In the genomic region with DNA sequence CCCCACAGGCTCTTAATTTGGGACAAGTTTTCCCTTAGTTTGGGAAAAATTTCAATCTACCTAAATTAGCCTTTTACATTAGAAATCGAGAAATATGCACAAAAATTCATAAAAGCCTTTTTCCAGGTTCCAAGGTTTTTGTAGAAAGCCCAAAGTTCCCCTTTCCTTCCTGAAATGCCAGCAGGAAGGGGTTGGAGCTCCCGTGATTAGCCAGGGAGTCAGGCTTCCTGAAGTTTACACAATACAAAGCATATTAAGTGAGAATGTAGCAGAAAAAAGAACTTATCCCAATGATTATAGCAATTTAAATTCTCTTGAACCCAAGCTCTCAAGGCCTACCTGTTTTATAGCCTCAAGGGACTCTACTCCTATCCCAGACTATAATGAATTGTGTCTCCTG, we compare ENCODE assay signal across 13 cellular contexts. TPM values are rescaled to one million over a fixed set of nuclear protein-coding genes. Genes with fewer than 3 reads are reported as not detected.
A peak's percentile ranks its signal among the peaks of the same experiment; 100 is the strongest.
DNase-seq lines count a peak whose midpoint lies in the region; ATAC-seq and TF ChIP-seq lines count a peak whose summit lies in the region.
"Had no signal": no experiment of that assay in that cellular context is flagged by ENCODE, and none has a peak within 500 bp of the region (broad histone marks: within the 10 kb centered on the region; RNA-seq: fewer than 3 reads in every experiment).

No MANE protein-coding gene starts in this region.

- WGBS in IMR-90 (ENCODE audit: extremely low coverage in 2 of 2, insufficient read length in 1 of 2), 2 experiments, result no CpG with 5 or more reads among the region's 2 CpGs
- WGBS in stomach, 5 donors, result 84 to 95% (median 86%) methylated on average over 2 of the region's 2 CpGs

- peaks cover 12% of the 10 kb centered on the region for H3K36me3 Mint-ChIP-seq in chondrocyte (ENCODE audit: low read depth)

- no peak overlapping the region for H3K4me3 Mint-ChIP-seq in chondrocyte (ENCODE audit: unreplicated experiment)

- peaks cover 64% of the 10 kb centered on the region for H3K4me1 Mint-ChIP-seq in chondrocyte (ENCODE audit: low read depth)

- in situ Hi-C loops in IMR-90 (cut with MboI; ENCODE audit: low sequenced_read_pairs), result no loop called here

- H3K27me3 ChIP-seq in IMR-90 (ENCODE audit: control insufficient read depth, insufficient read depth, low read length) (no peaks in the 10 kb centered on the region), stomach (no peaks in the 10 kb centered on the region)

- H2BK5ac ChIP-seq in IMR-90 (ENCODE audit: low read depth, low read length, poor library complexity, severe bottlenecking), result no peak overlapping the region

- H2BK120ac ChIP-seq in IMR-90 (ENCODE audit: low read depth, low read length), result no peak overlapping the region; the same call in 1 of the 2 replicates

- peaks cover 24 to 90% of the 10 kb centered on the region in 2 experiments for H3K79me1 ChIP-seq in IMR-90 (ENCODE audit: low read depth in 1 of 2, low read length in 2 of 2)

- no peaks in the 10 kb centered on the region for H3K9me3 Mint-ChIP-seq in chondrocyte (ENCODE audit: low read depth)

- H3K56ac ChIP-seq in IMR-90 (ENCODE audit: extremely low read depth, insufficient read depth, low read length), result no peak overlapping the region

- H2BK20ac ChIP-seq in IMR-90 (ENCODE audit: low read depth, low read length), result no peak overlapping the region

- no peak for TF ChIP-seq CTCF in IMR-90 (conservative IDR thresholded peaks at IDR 0.05; ENCODE audit: low read depth, low read length)
- TF ChIP-seq CTCF in chondrocyte (IDR thresholded peaks at IDR 0.05), result no peak
- no peak for TF ChIP-seq CTCF in stomach (IDR thresholded peaks at IDR 0.05)

- dilution Hi-C loops in IMR-90 (cut with HindIII; ENCODE audit: low sequenced_read_pairs, unreplicated experiment), result no loop called here

- H3K27me3 Mint-ChIP-seq in chondrocyte (ENCODE audit: low read depth), result no peaks in the 10 kb centered on the region

- no peak overlapping the region; the same call in 1 of the 3 replicates for H2BK15ac ChIP-seq in IMR-90 (ENCODE audit: low read depth, low read length)

- peak overlapping the region; percentile 99 for H3K27ac Mint-ChIP-seq in chondrocyte (ENCODE audit: unreplicated experiment)

- no peak for TF ChIP-seq EP300 in stomach (IDR thresholded peaks at IDR 0.05)

- BruUV-seq in IMR-90 (replicated peaks; lab: Mats Ljungman, UMichigan), result no TSS peak

- intact Hi-C loops in IMR-90 (cut with micrococcal nuclease) (no loop called here), stomach (cut with DNase I; ENCODE audit: low total_unique reads) (no loop called here)

- peaks cover 30% of the 10 kb centered on the region for H3K9me1 ChIP-seq in IMR-90 (ENCODE audit: insufficient read depth, low read length)

- H3K4me3 ChIP-seq in IMR-90 (ENCODE audit: insufficient read depth, low read depth, low read length), result no peak overlapping the region
- no peak overlapping the region for H3K4me3 ChIP-seq in stomach

- no peak overlapping the region for H4K5ac ChIP-seq in IMR-90 (ENCODE audit: low read depth, low read length)

- ATAC-seq in IMR-90 (ENCODE audit: low read depth), result no peak
- no peak for ATAC-seq in HG03196 (IDR thresholded peaks at IDR 0.05; ENCODE audit: unreplicated experiment)
- no peak for ATAC-seq in GM21786 (IDR thresholded peaks at IDR 0.05; ENCODE audit: unreplicated experiment)

- no peak for TF ChIP-seq RAD21 in IMR-90 (IDR thresholded peaks at IDR 0.05; ENCODE audit: low read length)

- H3K9me3 ChIP-seq in IMR-90 (ENCODE audit: control insufficient read depth, insufficient read depth, low read length), result no peaks in the 10 kb centered on the region
- no peaks in the 10 kb centered on the region for H3K9me3 ChIP-seq in stomach

- peaks cover 33% of the 10 kb centered on the region for H3K4me1 ChIP-seq in IMR-90 (ENCODE audit: control insufficient read depth, insufficient read depth, low read length)
- peaks cover 8 to 42% (median 26%) of the 10 kb centered on the region in 4 donors for H3K4me1 ChIP-seq in stomach

- H2AK5ac ChIP-seq in IMR-90 (ENCODE audit: low read depth, low read length), result no peak overlapping the region

- peaks cover 5% of the 10 kb centered on the region; the same call in 1 of the 2 replicates for H4K20me1 ChIP-seq in IMR-90 (ENCODE audit: insufficient read depth, low read length)

- no peak overlapping the region for H3K9ac ChIP-seq in IMR-90 (ENCODE audit: low read depth, low read length)

- CTCF ChIA-PET in IMR-90 (lab: Yijun Ruan, JAX), result no interaction called here

- no peak overlapping the region for H2AK9ac ChIP-seq in IMR-90 (replicated peaks; ENCODE audit: low read depth, low read length, poor library complexity)

- H2AFZ ChIP-seq in IMR-90 (replicated peaks; ENCODE audit: low read length, poor library complexity), result no peak overlapping the region

- POLR2A ChIA-PET in IMR-90 (lab: Charles Lee; ENCODE audit: unreplicated experiment), result no interaction called here

- no peak overlapping the region; the same call in 1 of the 2 replicates for H4K91ac ChIP-seq in IMR-90 (ENCODE audit: insufficient read depth, low read depth, low read length)

- DNase-seq in IMR-90, result no peak
- no peak for DNase-seq in chondrocyte (ENCODE audit: low spot score)
- DNase-seq in lung microvascular endothelial cell (ENCODE audit: low read depth in 2 of 2), result peak; percentile 63 to 78
- no peak for DNase-seq in stomach
- no peak for DNase-seq in NOMO-1 treated with DMSO at 0.1 percent for 48 hours (lab: John Stamatoyannopoulos, UW; ENCODE audit: unreplicated experiment)
- DNase-seq: Kasumi-1, MM.1S, NCI-H1105, NCI-H187, NCI-H526 treated with DMSO at 0.1 percent for 48 hours, RPMI8226 had no signal

- H3K27ac ChIP-seq in IMR-90 (ENCODE audit: insufficient read depth, low read length) (no peak overlapping the region), stomach (peak overlapping the region in 3 of 5 donors; percentile 11 to 77 (median 24))

- H4K8ac ChIP-seq in IMR-90 (ENCODE audit: low read depth in 2 of 2, low read length in 2 of 2), result peak overlapping the region in 1 of 2 experiments; percentile 19; a peak in 2 of 4 replicates

- 0 out of 2 replicates have a peak overlapping the region, but pooled peaks have one; percentile 23 for H3K23ac ChIP-seq in IMR-90 (ENCODE audit: low read depth, low read length)

- TF ChIP-seq POLR2A in IMR-90 (IDR thresholded peaks at IDR 0.05; ENCODE audit: low read depth, low read length) (no peak), stomach (IDR thresholded peaks at IDR 0.05) (no peak)

- H3K14ac ChIP-seq in IMR-90 (replicated peaks; ENCODE audit: low read depth, low read length), result no peak overlapping the region; the same call in 1 of the 2 replicates

- peak overlapping the region; percentile 88 for H3K4ac ChIP-seq in IMR-90 (ENCODE audit: low read depth, low read length)

- no peak overlapping the region for H3K4me2 ChIP-seq in IMR-90 (ENCODE audit: low read depth, low read length)

- peaks cover 17% of the 10 kb centered on the region for H3K36me3 ChIP-seq in IMR-90 (ENCODE audit: control insufficient read depth, insufficient read depth, low read length)
- peaks cover 0 to 22% (median 15%) of the 10 kb centered on the region in 4 donors for H3K36me3 ChIP-seq in stomach

- H3K18ac ChIP-seq in IMR-90 (ENCODE audit: low read depth, low read length), result no peak overlapping the region

TF ChIP-seq in IMR-90, 13 proteins besides CTCF, POLR2A, EP300 and RAD21:
- TF ChIP-seq MAFK (IDR thresholded peaks at IDR 0.05; ENCODE audit: low read depth, low read length) (no peak), CHD1 (IDR thresholded peaks at IDR 0.05; ENCODE audit: low read depth, low read length) (no peak), MXI1 (IDR thresholded peaks at IDR 0.05; ENCODE audit: borderline replicate concordance, low read depth, low read length) (no peak), RFX5 (IDR thresholded peaks at IDR 0.05; ENCODE audit: low read depth, low read length) (no peak), NFE2L2 (IDR thresholded peaks at IDR 0.05; ENCODE audit: low read depth, low read length) (no peak), SMC3 (IDR thresholded peaks at IDR 0.05; ENCODE audit: low read depth, low read length) (no peak), FOS (IDR thresholded peaks at IDR 0.05; ENCODE audit: low read depth, low read length) (no peak), BHLHE40 (IDR thresholded peaks at IDR 0.05; ENCODE audit: low read depth, low read length) (no peak), MAZ (IDR thresholded peaks at IDR 0.05; ENCODE audit: borderline replicate concordance, low read depth, low read length) (no peak), RCOR1 (IDR thresholded peaks at IDR 0.05; ENCODE audit: insufficient replicate concordance, low read length) (no peak), CEBPB (IDR thresholded peaks at IDR 0.05; ENCODE audit: low read depth, low read length) (no peak)
- TF ChIP-seq, protein P1, sequence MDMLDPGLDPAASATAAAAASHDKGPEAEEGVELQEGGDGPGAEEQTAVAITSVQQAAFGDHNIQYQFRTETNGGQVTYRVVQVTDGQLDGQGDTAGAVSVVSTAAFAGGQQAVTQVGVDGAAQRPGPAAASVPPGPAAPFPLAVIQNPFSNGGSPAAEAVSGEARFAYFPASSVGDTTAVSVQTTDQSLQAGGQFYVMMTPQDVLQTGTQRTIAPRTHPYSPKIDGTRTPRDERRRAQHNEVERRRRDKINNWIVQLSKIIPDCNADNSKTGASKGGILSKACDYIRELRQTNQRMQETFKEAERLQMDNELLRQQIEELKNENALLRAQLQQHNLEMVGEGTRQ (IDR thresholded peaks at IDR 0.05; ENCODE audit: low read depth, low read length), result no peak
- TF ChIP-seq, protein P2, sequence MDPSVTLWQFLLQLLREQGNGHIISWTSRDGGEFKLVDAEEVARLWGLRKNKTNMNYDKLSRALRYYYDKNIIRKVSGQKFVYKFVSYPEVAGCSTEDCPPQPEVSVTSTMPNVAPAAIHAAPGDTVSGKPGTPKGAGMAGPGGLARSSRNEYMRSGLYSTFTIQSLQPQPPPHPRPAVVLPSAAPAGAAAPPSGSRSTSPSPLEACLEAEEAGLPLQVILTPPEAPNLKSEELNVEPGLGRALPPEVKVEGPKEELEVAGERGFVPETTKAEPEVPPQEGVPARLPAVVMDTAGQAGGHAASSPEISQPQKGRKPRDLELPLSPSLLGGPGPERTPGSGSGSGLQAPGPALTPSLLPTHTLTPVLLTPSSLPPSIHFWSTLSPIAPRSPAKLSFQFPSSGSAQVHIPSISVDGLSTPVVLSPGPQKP (IDR thresholded peaks at IDR 0.05; ENCODE audit: borderline replicate concordance, low read depth, low read length), result no peak

RNA-seq across cellular contexts. Expression of a gene that starts 39.1 kb away (rescaled TPM):
- total RNA-seq in IMR-90 (2012; rRNA removed) (43.3 and 45.2 TPM in 2 replicates), chondrocyte (29.2 to 54.5 TPM (median 53.1 TPM) in 3 replicates), lung microvascular endothelial cell (12.1 and 22.0 TPM in 2 replicates), stomach (10 to 100 TPM; 11.7 to 41.4 (median 25.4) TPM)
- polyA plus RNA-seq in IMR-90 (2012; rRNA removed) (40.8 and 45.6 TPM in 2 replicates), stomach (1 to 10 TPM; 4.7 to 6.3 (median 6.0) TPM)
- polyA plus RNA-seq in IMR-90 (2012; cell fraction: cytosol; rRNA removed), result 21.2 and 29.0 TPM in 2 replicates
- 45.7 and 64.6 TPM in 2 replicates for polyA plus RNA-seq in IMR-90 (2012; cell fraction: nucleus; rRNA removed; ENCODE audit: low replicate concordance)

Comparison
In these comparisons a context has a peak if more than half of its experiments do, and no peak if none do; other contexts are left out.
1. DNase-seq: peak in lung microvascular endothelial cell (2 of 2); none in IMR-90 (single experiment), chondrocyte (single experiment), stomach (single experiment) and NOMO-1 treated with DMSO at 0.1 percent for 48 hours (single experiment).